8 cellular contexts compared by ENCODE assay signal in genomic region chr17:17811381-17812210, GRCh38. TPM values are rescaled to one million over a fixed set of nuclear protein-coding genes. Genes with fewer than 3 reads are reported as not detected.
DNase-seq lines count a peak whose midpoint lies in the region; ATAC-seq and TF ChIP-seq lines count a peak whose summit lies in the region.
"Had no signal": no experiment of that assay in that cellular context is flagged by ENCODE, and none has a peak within 500 bp of the region (broad histone marks: within the 10 kb centered on the region; RNA-seq: fewer than 3 reads in every experiment).

No MANE protein-coding gene starts in this region.

- H3K27me3 Mint-ChIP-seq in stimulated activated memory B cell treated with anti-CD40 and anti-IgM and Interleukin-4, amounts not matched to agents 10 μg/mL and 1 μg/mL and 100 μg/mL, for 72 hours, result no peaks in the 10 kb centered on the region

- H3K27ac Mint-ChIP-seq in stimulated activated memory B cell treated with anti-CD40 and anti-IgM and Interleukin-4, amounts not matched to agents 10 μg/mL and 1 μg/mL and 100 μg/mL, for 72 hours, result no peak overlapping the region

- peak overlapping the region; percentile 45 to 52 for H3K27ac ChIP-seq in esophagus (ENCODE audit: low read depth in 2 of 2, low read length in 1 of 2)
- H3K27ac ChIP-seq: psoas muscle had no signal

- H3K4me3 ChIP-seq in esophagus (ENCODE audit: low read depth in 1 of 2, low read length in 2 of 2), result no peak overlapping the region
- H3K4me3 ChIP-seq: psoas muscle had no signal

- H3K4me1 ChIP-seq in esophagus (ENCODE audit: control insufficient read depth in 2 of 2, insufficient read depth in 2 of 2, low read length in 1 of 2), result peaks cover 4 to 34% of the 10 kb centered on the region in 2 donors

- no peaks in the 10 kb centered on the region for H3K9me3 Mint-ChIP-seq in stimulated activated memory B cell treated with anti-CD40 and anti-IgM and Interleukin-4, amounts not matched to agents 10 μg/mL and 1 μg/mL and 100 μg/mL, for 72 hours

- peaks cover 53% of the 10 kb centered on the region for H3K36me3 Mint-ChIP-seq in stimulated activated memory B cell treated with anti-CD40 and anti-IgM and Interleukin-4, amounts not matched to agents 10 μg/mL and 1 μg/mL and 100 μg/mL, for 72 hours

- no peaks in the 10 kb centered on the region for H3K9me3 ChIP-seq in esophagus (ENCODE audit: control insufficient read depth in 2 of 2, insufficient read depth in 1 of 2, low read depth in 1 of 2, low read length in 1 of 2)
- H3K9me3 ChIP-seq: psoas muscle had no signal

- 40 to 43% methylated on average over 15 of the region's 15 CpGs for WGBS in esophagus, 2 donors

- no peak overlapping the region for H3K4me3 Mint-ChIP-seq in stimulated activated memory B cell treated with anti-CD40 and anti-IgM and Interleukin-4, amounts not matched to agents 10 μg/mL and 1 μg/mL and 100 μg/mL, for 72 hours

- TF ChIP-seq CTCF in GM10266 (IDR thresholded peaks at IDR 0.05; ENCODE audit: control insufficient read depth, insufficient read depth, low read depth, missing control alignments), result no peak

- peaks cover 0 to 47% of the 10 kb centered on the region in 2 donors for H3K36me3 ChIP-seq in esophagus (ENCODE audit: control insufficient read depth in 2 of 2, insufficient read depth in 2 of 2, low read length in 1 of 2)

- ATAC-seq in HG03196 (IDR thresholded peaks at IDR 0.05; ENCODE audit: unreplicated experiment), result no peak
- no peak for ATAC-seq in stimulated activated memory B cell treated with anti-CD40 and anti-IgM and Interleukin-4, amounts not matched to agents 10 μg/mL and 1 μg/mL and 100 μg/mL, for 72 hours

- H3K27me3 ChIP-seq in esophagus (ENCODE audit: control insufficient read depth in 1 of 2, insufficient read depth in 2 of 2, low read length in 2 of 2), result no peaks in the 10 kb centered on the region

- DNase-seq in GM10266 (ENCODE audit: extremely low spot score), result peak; percentile 57
- peak; percentile 70 for DNase-seq in NCI-H510A treated with DMSO at 0.1 percent for 48 hours (lab: John Stamatoyannopoulos, UW)
- DNase-seq in retina, result peak; percentile 28
- no peak for DNase-seq in central memory CD4-positive, alpha-beta T cell

- peaks cover 22% of the 10 kb centered on the region for H3K4me1 Mint-ChIP-seq in stimulated activated memory B cell treated with anti-CD40 and anti-IgM and Interleukin-4, amounts not matched to agents 10 μg/mL and 1 μg/mL and 100 μg/mL, for 72 hours

RNA-seq across cellular contexts. Expression of gene SREBF1, which starts 25.2 kb away (rescaled TPM):
- 100 to 1,000 TPM in 1 of 2 donors, 10 to 100 TPM in 1; 95.1 to 116 TPM for polyA plus RNA-seq in esophagus
